In genomic region chr11:106531648-106532047, GRCh38 we compare ENCODE assay signal across 5 cellular contexts.
DNase-seq lines count a peak whose midpoint lies in the region; ATAC-seq and TF ChIP-seq lines count a peak whose summit lies in the region.
"Not testable (repeated sequence)": the region's sequence is repeated elsewhere in the genome, so short reads cannot be mapped to it uniquely, and the experiment has no call there.

No MANE protein-coding gene starts in this region.

- H3K27me3 Mint-ChIP-seq in GM23338 (ENCODE audit: insufficient read depth, low read depth, poor library complexity); chondrocyte (ENCODE audit: low read depth); nephron progenitor cell (ENCODE audit: low read depth, poor library complexity): not testable (repeated sequence)

- H3K79me2 ChIP-seq in GM23338 (replicated peaks; ENCODE audit: insufficient read depth), result not testable (repeated sequence)

- POLR2A ChIA-PET in Panc1 (lab: Charles Lee), result interaction anchor here (0.6 kb wide), 1 partner anchor 43 kb away, joined by 3 read pairs; no protein-coding TSS in a partner anchor

- H3K36me3 ChIP-seq in GM23338 (ENCODE audit: insufficient read depth); Panc1 (ENCODE audit: control insufficient read depth, insufficient read depth, low read length); testis (ENCODE audit: low read depth, missing control alignments): not testable (repeated sequence)

- H3K4me3 Mint-ChIP-seq in GM23338; chondrocyte (ENCODE audit: unreplicated experiment); nephron progenitor cell: not testable (repeated sequence)

- H4K20me1 ChIP-seq in GM23338 (replicated peaks; ENCODE audit: insufficient read depth), result not testable (repeated sequence)

- H3K4me1 ChIP-seq in GM23338 (ENCODE audit: insufficient read depth); Panc1 (ENCODE audit: control insufficient read depth, insufficient read depth, low read length); testis: not testable (repeated sequence)

- not testable (repeated sequence) for H3K9me3 Mint-ChIP-seq in GM23338; chondrocyte (ENCODE audit: low read depth); nephron progenitor cell

- ATAC-seq in GM23338, result not testable (repeated sequence)
- peak; percentile 66; the same call in 1 of the 2 replicates for ATAC-seq in Panc1

- CTCF ChIA-PET in Panc1 (lab: Charles Lee), result interaction anchor here (0.6 to 0.9 kb wide), 2 partner anchors 444 to 506 kb away, joined by 5 to 11 read pairs; no protein-coding TSS in a partner anchor

- 76 to 79% methylated on average over 18 of the region's 18 CpGs for WGBS in testis, 2 donors

- not testable (repeated sequence) for H3K36me3 Mint-ChIP-seq in GM23338 (ENCODE audit: low read depth); chondrocyte (ENCODE audit: low read depth); nephron progenitor cell (ENCODE audit: low read depth)

- intact Hi-C loops in Panc1 (cut with micrococcal nuclease; ENCODE audit: unreplicated experiment); testis (cut with DNase I; ENCODE audit: low total_unique reads): not testable (repeated sequence)

- not testable (repeated sequence) for H3K9me2 ChIP-seq in GM23338 (ENCODE audit: insufficient read depth)

- BruUV-seq in Panc1 (replicated peaks; lab: Mats Ljungman, UMichigan), result not testable (repeated sequence)

- TF ChIP-seq CTCF in GM23338 (conservative IDR thresholded peaks at IDR 0.05; ENCODE audit: low read depth in 2 of 2); Panc1 (IDR thresholded peaks at IDR 0.05); chondrocyte (IDR thresholded peaks at IDR 0.05); nephron progenitor cell (IDR thresholded peaks at IDR 0.05); testis (IDR thresholded peaks at IDR 0.05): not testable (repeated sequence)

- peak overlapping the region; percentile 56; the same call in 1 of the 2 replicates for H2AFZ ChIP-seq in GM23338

- not testable (repeated sequence) for H3K4me3 ChIP-seq in GM23338
- H3K4me3 ChIP-seq in Panc1 (ENCODE audit: low read depth in 2 of 2, low read length in 2 of 2), result peak overlapping the region; percentile 0 to 17; a peak in 3 of 4 replicates
- peak overlapping the region; percentile 4 to 9 for H3K4me3 ChIP-seq in testis

- not testable (repeated sequence) for H3F3A ChIP-seq in GM23338 (replicated peaks; ENCODE audit: low read depth)

- H3K9me3 ChIP-seq in Panc1 (ENCODE audit: control insufficient read depth, insufficient read depth, low read depth, low read length); testis: not testable (repeated sequence)

- not testable (repeated sequence) for TF ChIP-seq POLR2A in testis (IDR thresholded peaks at IDR 0.05)

- H3K27ac Mint-ChIP-seq in GM23338; chondrocyte (ENCODE audit: unreplicated experiment): not testable (repeated sequence)
- peak overlapping the region; percentile 74 for H3K27ac Mint-ChIP-seq in nephron progenitor cell

- H3K4me2 ChIP-seq in GM23338, result not testable (repeated sequence)

- H3K4me1 Mint-ChIP-seq in GM23338; chondrocyte (ENCODE audit: low read depth); nephron progenitor cell: not testable (repeated sequence)

- not testable (repeated sequence) for H3K27ac ChIP-seq in GM23338 (ENCODE audit: low read depth); Panc1 (ENCODE audit: low read length); testis

- in situ Hi-C loops in Panc1 (cut with HindIII; ENCODE audit: low pct_unique_long_range_greater_than_20kb, low sequenced_read_pairs), result not testable (repeated sequence)

- DNase-seq in GM23338 (ENCODE audit: low spot score); Panc1 (ENCODE audit: low read depth, low spot score); nephron progenitor cell; testis: not testable (repeated sequence)
- peak; percentile 29 for DNase-seq in chondrocyte (ENCODE audit: low spot score)

- not testable (repeated sequence) for H3K27me3 ChIP-seq in GM23338 (ENCODE audit: insufficient read depth); Panc1 (ENCODE audit: control insufficient read depth, insufficient read depth, low read length); testis
